13 cellular contexts compared by ENCODE assay signal in the genomic region with DNA sequence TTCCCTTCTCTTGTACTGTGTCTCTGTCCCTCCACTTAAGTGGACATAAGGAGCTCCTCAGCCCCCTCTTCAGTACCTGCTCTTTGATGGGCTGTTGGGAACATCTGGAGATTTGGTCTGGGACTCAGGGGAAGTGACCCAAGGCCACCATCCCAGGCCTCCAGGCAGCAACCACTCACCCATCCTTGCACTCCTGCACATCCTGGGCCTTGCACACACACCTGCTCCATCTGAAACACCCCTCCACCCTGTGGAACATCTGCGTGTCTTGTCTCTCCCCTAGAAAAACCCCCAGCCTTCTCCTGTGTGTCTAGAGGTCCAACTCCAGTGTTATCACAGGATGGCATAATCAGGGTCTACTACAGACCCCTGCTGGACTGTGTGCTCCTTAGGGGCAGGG.
A peak's percentile ranks its signal among the peaks of the same experiment; 100 is the strongest.
DNase-seq lines count a peak whose midpoint lies in the region; ATAC-seq, FAIRE-seq and TF ChIP-seq lines count a peak whose summit lies in the region.
"Had no signal": no experiment of that assay in that cellular context is flagged by ENCODE, and none has a peak within 500 bp of the region (broad histone marks: within the 10 kb centered on the region; RNA-seq: fewer than 3 reads in every experiment).

No MANE protein-coding gene starts in this region.

- no peak overlapping the region for H3K4ac ChIP-seq in neuronal stem cell (ENCODE audit: low read length)
- no peak overlapping the region for H3K4ac ChIP-seq in H9 (ENCODE audit: low read depth, low read length)

- H3K9ac ChIP-seq in endothelial cell of umbilical vein (replicated peaks; ENCODE audit: extremely low read depth, insufficient read depth, low read length) (no peak overlapping the region), neuronal stem cell (ENCODE audit: low read depth, low read length, poor library complexity) (no peak overlapping the region), H9 (ENCODE audit: extremely low read depth, insufficient read length, low read length) (no peak overlapping the region)

- no peaks in the 10 kb centered on the region for H3K79me1 ChIP-seq in neuronal stem cell (ENCODE audit: low read depth, low read length)
- H3K79me1 ChIP-seq in H9 (ENCODE audit: insufficient read depth, low read depth, low read length, poor library complexity, severe bottlenecking), result no peaks in the 10 kb centered on the region

- DNase-seq in activated naive CD8-positive, alpha-beta T cell treated with anti-CD3 and anti-CD28 coated beads, Interleukin-2, amount 50 U/mL, for 24 hours, result no peak
- no peak for DNase-seq in activated naive CD8-positive, alpha-beta T cell treated with anti-CD3 and anti-CD28 coated beads for 36 hours
- DNase-seq in endothelial cell of umbilical vein (ENCODE audit: low read depth, low spot score) (no peak), neuronal stem cell (ENCODE audit: low spot score) (no peak), type B pancreatic cell (ENCODE audit: extremely low spot score, unreplicated experiment) (no peak), H9 (no peak)
- no peak for DNase-seq in activated CD4-positive, alpha-beta T cell treated with anti-CD3 and anti-CD28 coated beads for 1 hour
- DNase-seq: activated CD4-positive, alpha-beta T cell treated with anti-CD3 and anti-CD28 coated beads, Interleukin-2, amount 50 U/mL, for 48 hours; activated gamma-delta T cell treated with Interleukin-2 at 50 U/mL for 16 hours; NCI-H1048; stimulated activated CD4-positive, alpha-beta T cell treated with anti-CD3 and anti-CD28 coated beads, Interleukin-4, amount 100 ng/mL, for 24 hours had no signal

- no peak overlapping the region for H2BK12ac ChIP-seq in neuronal stem cell (ENCODE audit: low read length)
- H2BK12ac ChIP-seq in H9 (ENCODE audit: insufficient read length, low read depth, low read length), result no peak overlapping the region

- H2BK20ac ChIP-seq in H9 (ENCODE audit: low read depth, low read length, poor library complexity, severe bottlenecking), result no peak overlapping the region

- H2BK120ac ChIP-seq in neuronal stem cell (ENCODE audit: low read depth, low read length) (no peak overlapping the region), H9 (ENCODE audit: low read depth, low read length, poor library complexity, severe bottlenecking) (no peak overlapping the region)

- intact Hi-C loops in endothelial cell of umbilical vein (cut with micrococcal nuclease), result no loop called here

- H3K4me1 ChIP-seq in endothelial cell of umbilical vein (ENCODE audit: control insufficient read depth, extremely low read depth, insufficient read depth, low read length) (peaks cover 26% of the 10 kb centered on the region), neuronal stem cell (ENCODE audit: control insufficient read depth in 2 of 2, insufficient read depth in 1 of 2, low read depth in 1 of 2, low read length in 2 of 2) (peaks cover 4 to 13% of the 10 kb centered on the region in 2 donors), H9 (ENCODE audit: insufficient read depth, low read length) (no peaks in the 10 kb centered on the region)

- no peak overlapping the region for H3K56ac ChIP-seq in H9 (ENCODE audit: insufficient read length, low read depth, low read length)

- no peak overlapping the region for H3K4me3 ChIP-seq in endothelial cell of umbilical vein (replicated peaks in 1 of 3; ENCODE audit: insufficient read depth in 1 of 3, low read depth in 1 of 3, low read length in 3 of 3)
- H3K4me3 ChIP-seq in neuronal stem cell (ENCODE audit: low read length in 2 of 2), result no peak overlapping the region
- H3K4me3 ChIP-seq: cardiac muscle cell had no signal

- H3T11ph ChIP-seq in H9 (ENCODE audit: low read length), result no peak overlapping the region

- H2BK15ac ChIP-seq in neuronal stem cell (ENCODE audit: low read length), result no peak overlapping the region
- H2BK15ac ChIP-seq in H9 (ENCODE audit: low read depth, low read length), result no peak overlapping the region

- H4K8ac ChIP-seq in neuronal stem cell (ENCODE audit: low read depth, low read length) (no peak overlapping the region), H9 (replicated peaks; ENCODE audit: insufficient read length, low read depth, low read length) (no peak overlapping the region)

- H3K14ac ChIP-seq in neuronal stem cell (ENCODE audit: low read length), result no peak overlapping the region
- H3K14ac ChIP-seq in H9 (ENCODE audit: insufficient read depth, low read length), result no peak overlapping the region

- no peaks in the 10 kb centered on the region for H3K23me2 ChIP-seq in H9 (ENCODE audit: insufficient read length, low read depth, low read length, poor library complexity, severe bottlenecking)

- no peaks in the 10 kb centered on the region for H3K9me3 ChIP-seq in endothelial cell of umbilical vein (replicated peaks; ENCODE audit: control insufficient read depth, insufficient read depth, low read length)
- no peaks in the 10 kb centered on the region for H3K9me3 ChIP-seq in neuronal stem cell (replicated peaks in 1 of 2; ENCODE audit: control insufficient read depth in 2 of 2, insufficient read depth in 1 of 2, low read depth in 1 of 2, low read length in 2 of 2)
- H3K9me3 ChIP-seq in H9 (ENCODE audit: control insufficient read depth, low read depth, low read length), result no peaks in the 10 kb centered on the region

- FAIRE-seq in endothelial cell of umbilical vein (lab: Jason Lieb, UNC), result no peak

- H3K23ac ChIP-seq in neuronal stem cell (ENCODE audit: low read depth, low read length, poor library complexity), result no peak overlapping the region
- no peak overlapping the region for H3K23ac ChIP-seq in H9 (ENCODE audit: insufficient read length, low read depth, low read length)

- H3K27me3 Mint-ChIP-seq in activated naive CD8-positive, alpha-beta T cell treated with anti-CD3 and anti-CD28 coated beads, Interleukin-2, amount 50 U/mL, for 24 hours, result peaks cover 2% of the 10 kb centered on the region
- H3K27me3 Mint-ChIP-seq in activated naive CD8-positive, alpha-beta T cell treated with anti-CD3 and anti-CD28 coated beads for 36 hours, result peaks cover 5% of the 10 kb centered on the region
- peaks cover 5% of the 10 kb centered on the region for H3K27me3 Mint-ChIP-seq in type B pancreatic cell
- H3K27me3 Mint-ChIP-seq in H9 (ENCODE audit: low read depth), result peaks cover 4% of the 10 kb centered on the region; the same call in 1 of the 2 replicates

- no CpG with 5 or more reads among the region's 1 CpG for WGBS in neuronal stem cell (ENCODE audit: extremely low coverage in 2 of 2, insufficient read length in 2 of 2, insufficient replicate concordance in 1 of 2), 2 donors
- WGBS in H9 (ENCODE audit: extremely low coverage, insufficient read length, low lambda C conversion rate), result no CpG with 5 or more reads among the region's 1 CpG

- CTCF ChIA-PET in endothelial cell of umbilical vein (lab: Charles Lee), result interaction anchor here (1.0 to 1.2 kb wide), 2 partner anchors 44 to 50 kb away, joined by 3 to 4 read pairs; no protein-coding TSS in a partner anchor

- no peaks in the 10 kb centered on the region for H3K27me3 ChIP-seq in endothelial cell of umbilical vein (ENCODE audit: control insufficient read depth in 2 of 2, insufficient read depth in 2 of 2, low read length in 2 of 2)
- H3K27me3 ChIP-seq in neuronal stem cell (ENCODE audit: control insufficient read depth in 3 of 3, insufficient read depth in 3 of 3, low read depth in 1 of 3, low read length in 3 of 3), result peaks cover 0 to 3% (median 0%) of the 10 kb centered on the region in 3 experiments
- no peaks in the 10 kb centered on the region for H3K27me3 ChIP-seq in H9 (ENCODE audit: insufficient read depth, low read length)

- H3K4me3 Mint-ChIP-seq in activated naive CD8-positive, alpha-beta T cell treated with anti-CD3 and anti-CD28 coated beads, Interleukin-2, amount 50 U/mL, for 24 hours, result no peak overlapping the region
- H3K4me3 Mint-ChIP-seq in activated naive CD8-positive, alpha-beta T cell treated with anti-CD3 and anti-CD28 coated beads for 36 hours, result no peak overlapping the region
- no peak overlapping the region for H3K4me3 Mint-ChIP-seq in type B pancreatic cell
- H3K4me3 Mint-ChIP-seq in H9, result no peak overlapping the region

- H4K5ac ChIP-seq in H9 (ENCODE audit: insufficient read length, low read depth, low read length), result no peak overlapping the region

- no peak overlapping the region for H2AFZ ChIP-seq in endothelial cell of umbilical vein (ENCODE audit: low read depth, low read length)
- H2AFZ ChIP-seq in neuronal stem cell (ENCODE audit: low read length), result no peak overlapping the region
- no peak overlapping the region for H2AFZ ChIP-seq in H9 (ENCODE audit: low read length)

- H2AK5ac ChIP-seq in neuronal stem cell (ENCODE audit: low read depth, low read length), result no peak overlapping the region
- H2AK5ac ChIP-seq in H9 (ENCODE audit: insufficient read length, low read length), result no peak overlapping the region

- no peak overlapping the region for H4K91ac ChIP-seq in neuronal stem cell (ENCODE audit: low read depth, low read length, poor library complexity)
- no peak overlapping the region for H4K91ac ChIP-seq in H9 (ENCODE audit: insufficient read length, low read depth, low read length)

- TF ChIP-seq CTCF in endothelial cell of umbilical vein (IDR thresholded peaks at IDR 0.05; ENCODE audit: extremely low read depth in 1 of 2, insufficient read depth in 1 of 2, low read depth in 1 of 2, low read length in 2 of 2), result no peak
- TF ChIP-seq CTCF in type B pancreatic cell (conservative IDR thresholded peaks at IDR 0.05), result no peak
- TF ChIP-seq CTCF in H9 (conservative IDR thresholded peaks at IDR 0.05), result no peak

- dilution Hi-C loops in endothelial cell of umbilical vein (cut with MboI; ENCODE audit: extremely low pct_ligation_motif_present, low sequenced_read_pairs), result no loop called here

- ATAC-seq in activated naive CD8-positive, alpha-beta T cell treated with anti-CD3 and anti-CD28 coated beads, Interleukin-2, amount 50 U/mL, for 24 hours, result no peak
- ATAC-seq in GM21447 (IDR thresholded peaks at IDR 0.05; ENCODE audit: unreplicated experiment), result no peak

- BruUV-seq in endothelial cell of umbilical vein (replicated peaks; lab: Mats Ljungman, UMichigan), result no TSS peak

- H3K9me1 ChIP-seq in endothelial cell of umbilical vein (replicated peaks; ENCODE audit: control insufficient read depth, extremely low read depth, insufficient read depth, low read length), result no peaks in the 10 kb centered on the region

- H2BK5ac ChIP-seq in neuronal stem cell (ENCODE audit: low read length) (peak overlapping the region; percentile 14), H9 (ENCODE audit: insufficient read length, low read length) (no peak overlapping the region)

- no peaks in the 10 kb centered on the region for H3K79me2 ChIP-seq in endothelial cell of umbilical vein (ENCODE audit: control insufficient read depth, insufficient read depth, low read length)
- no peaks in the 10 kb centered on the region for H3K79me2 ChIP-seq in H9 (ENCODE audit: insufficient read depth, low read length)

- H3K27ac ChIP-seq in endothelial cell of umbilical vein (ENCODE audit: insufficient read depth, low read depth, low read length) (peak overlapping the region; percentile 44), neuronal stem cell (replicated peaks; ENCODE audit: low read length) (no peak overlapping the region), H9 (ENCODE audit: insufficient read length, low read depth, low read length) (no peak overlapping the region)
- H3K27ac ChIP-seq: cardiac muscle cell had no signal

- no peaks in the 10 kb centered on the region for H3K36me3 ChIP-seq in endothelial cell of umbilical vein (ENCODE audit: control insufficient read depth in 2 of 2, extremely low read depth in 1 of 2, insufficient read depth in 2 of 2, low read length in 2 of 2)
- H3K36me3 ChIP-seq in neuronal stem cell (replicated peaks in 1 of 2; ENCODE audit: control insufficient read depth in 2 of 2, insufficient read depth in 2 of 2, low read length in 2 of 2), result no peaks in the 10 kb centered on the region
- H3K36me3 ChIP-seq: cardiac muscle cell had no signal

- no peak overlapping the region for H3K4me2 ChIP-seq in endothelial cell of umbilical vein (ENCODE audit: insufficient read depth, low read length)
- H3K4me2 ChIP-seq in neuronal stem cell (ENCODE audit: insufficient read depth, low read length, poor library complexity, severe bottlenecking), result no peak overlapping the region
- no peak overlapping the region for H3K4me2 ChIP-seq in H9 (ENCODE audit: insufficient read depth, insufficient read length, low read length)

- no peaks in the 10 kb centered on the region for H3K9me3 Mint-ChIP-seq in activated naive CD8-positive, alpha-beta T cell treated with anti-CD3 and anti-CD28 coated beads, Interleukin-2, amount 50 U/mL, for 24 hours
- no peaks in the 10 kb centered on the region for H3K9me3 Mint-ChIP-seq in activated naive CD8-positive, alpha-beta T cell treated with anti-CD3 and anti-CD28 coated beads for 36 hours
- H3K9me3 Mint-ChIP-seq in type B pancreatic cell (no peaks in the 10 kb centered on the region), H9 (no peaks in the 10 kb centered on the region)

- H3K18ac ChIP-seq in neuronal stem cell (ENCODE audit: low read length) (no peak overlapping the region), H9 (ENCODE audit: insufficient read length, low read depth, low read length) (no peak overlapping the region)

- POLR2A ChIA-PET in endothelial cell of umbilical vein (lab: Charles Lee), result no interaction called here

- peak overlapping the region; percentile 20 for H3K27ac Mint-ChIP-seq in activated naive CD8-positive, alpha-beta T cell treated with anti-CD3 and anti-CD28 coated beads, Interleukin-2, amount 50 U/mL, for 24 hours
- H3K27ac Mint-ChIP-seq in activated naive CD8-positive, alpha-beta T cell treated with anti-CD3 and anti-CD28 coated beads for 36 hours, result no peak overlapping the region
- H3K27ac Mint-ChIP-seq in type B pancreatic cell (peak overlapping the region; percentile 90), H9 (no peak overlapping the region)

- no peak for TF ChIP-seq POLR2A in endothelial cell of umbilical vein (IDR thresholded peaks at IDR 0.05; ENCODE audit: low read depth, low read length)

- no peaks in the 10 kb centered on the region for H3K36me3 Mint-ChIP-seq in activated naive CD8-positive, alpha-beta T cell treated with anti-CD3 and anti-CD28 coated beads, Interleukin-2, amount 50 U/mL, for 24 hours (ENCODE audit: low read depth)
- no peaks in the 10 kb centered on the region for H3K36me3 Mint-ChIP-seq in activated naive CD8-positive, alpha-beta T cell treated with anti-CD3 and anti-CD28 coated beads for 36 hours
- no peaks in the 10 kb centered on the region for H3K36me3 Mint-ChIP-seq in type B pancreatic cell
- no peaks in the 10 kb centered on the region; a peak in 1 of 7 replicates for H3K36me3 Mint-ChIP-seq in H9 (ENCODE audit: insufficient read depth in 1 of 3, low read depth in 3 of 3)

- H4K20me1 ChIP-seq in endothelial cell of umbilical vein (replicated peaks; ENCODE audit: control insufficient read depth, extremely low read depth, insufficient read depth, low read length), result no peaks in the 10 kb centered on the region
- H4K20me1 ChIP-seq in H9 (ENCODE audit: control insufficient read depth, insufficient read depth, insufficient read length), result no peaks in the 10 kb centered on the region

- H3K4me1 Mint-ChIP-seq in activated naive CD8-positive, alpha-beta T cell treated with anti-CD3 and anti-CD28 coated beads, Interleukin-2, amount 50 U/mL, for 24 hours, result peaks cover 24% of the 10 kb centered on the region
- peaks cover 17% of the 10 kb centered on the region for H3K4me1 Mint-ChIP-seq in activated naive CD8-positive, alpha-beta T cell treated with anti-CD3 and anti-CD28 coated beads for 36 hours
- peaks cover 39% of the 10 kb centered on the region for H3K4me1 Mint-ChIP-seq in type B pancreatic cell (ENCODE audit: unreplicated experiment)
- H3K4me1 Mint-ChIP-seq in H9, result peaks cover 9 to 18% of the 10 kb centered on the region in 2 experiments; a peak in 3 of 4 replicates

Comparison
In these comparisons a context has a peak if more than half of its experiments do, and no peak if none do; other contexts are left out.
1. H3K27ac Mint-ChIP-seq: peak in activated naive CD8-positive, alpha-beta T cell treated with anti-CD3 and anti-CD28 coated beads, Interleukin-2, amount 50 U/mL, for 24 hours (single experiment) and type B pancreatic cell (single experiment); none in activated naive CD8-positive, alpha-beta T cell treated with anti-CD3 and anti-CD28 coated beads for 36 hours (single experiment) and H9 (0 of 3).